In the genomic region with DNA sequence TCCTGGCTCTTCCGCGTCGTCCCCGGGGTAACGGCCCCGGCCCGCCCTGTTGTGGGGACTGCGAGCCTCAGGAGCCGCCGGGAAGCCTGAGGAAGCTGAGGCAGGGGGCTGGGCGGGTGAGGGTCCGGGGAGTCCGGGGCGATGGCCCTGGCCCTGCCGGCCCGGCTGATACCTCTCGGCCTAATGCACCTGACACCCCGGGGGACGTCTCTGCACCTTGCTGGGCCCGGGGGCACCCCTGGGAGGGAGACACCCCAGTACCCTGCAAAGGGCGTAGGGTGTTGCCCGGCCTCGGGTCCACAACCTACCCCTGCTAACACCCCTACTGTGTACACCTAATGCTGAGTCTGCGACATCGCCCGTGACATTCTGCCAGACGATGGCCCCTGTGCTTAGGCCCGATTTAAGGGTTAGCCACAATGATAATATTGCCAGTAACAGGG, we compare ENCODE assay signal across 8 cellular contexts. TPM values are rescaled to one million over a fixed set of nuclear protein-coding genes. Genes with fewer than 3 reads are reported as not detected.
A peak's percentile ranks its signal among the peaks of the same experiment; 100 is the strongest.
DNase-seq lines count a peak whose midpoint lies in the region; ATAC-seq and TF ChIP-seq lines count a peak whose summit lies in the region.

No MANE protein-coding gene starts in this region.

- H3K4me1 ChIP-seq in hepatocyte (ENCODE audit: insufficient read depth) = peaks cover 6% of the 10 kb centered on the region

- H3K27me3 Mint-ChIP-seq in activated B cell treated with CpG ODN at 0.5 μM for 24 hours = no peaks in the 10 kb centered on the region
- H3K27me3 Mint-ChIP-seq in stimulated activated memory B cell treated with anti-CD40 and anti-IgM and Interleukin-4, amounts not matched to agents 10 μg/mL and 1 μg/mL and 100 μg/mL, for 72 hours = no peaks in the 10 kb centered on the region

- peaks cover 39% of the 10 kb centered on the region for H3K79me2 ChIP-seq in hepatocyte

- H4K20me1 ChIP-seq in hepatocyte (ENCODE audit: insufficient read depth, poor library complexity, severe bottlenecking) = no peaks in the 10 kb centered on the region

- no peaks in the 10 kb centered on the region for H3K9me3 Mint-ChIP-seq in activated B cell treated with CpG ODN at 0.5 μM for 24 hours
- no peaks in the 10 kb centered on the region for H3K9me3 Mint-ChIP-seq in stimulated activated memory B cell treated with anti-CD40 and anti-IgM and Interleukin-4, amounts not matched to agents 10 μg/mL and 1 μg/mL and 100 μg/mL, for 72 hours

- peak overlapping the region; percentile 79 for H3K4me3 Mint-ChIP-seq in activated B cell treated with CpG ODN at 0.5 μM for 24 hours
- peak overlapping the region; percentile 98 for H3K4me3 Mint-ChIP-seq in stimulated activated memory B cell treated with anti-CD40 and anti-IgM and Interleukin-4, amounts not matched to agents 10 μg/mL and 1 μg/mL and 100 μg/mL, for 72 hours

- peak overlapping the region; percentile 92 for H3K4me2 ChIP-seq in hepatocyte

- H3K27ac ChIP-seq in hepatocyte = no peak overlapping the region

- no peak for DNase-seq in activated B cell treated with CpG ODN at 0.5 μM for 24 hours
- DNase-seq in hepatocyte (ENCODE audit: low spot score) = no peak
- DNase-seq in sciatic nerve (ENCODE audit: low spot score) = no peak
- no peak for DNase-seq in central memory CD4-positive, alpha-beta T cell
- no peak for DNase-seq in SK-N-DZ (ENCODE audit: low spot score)

- H3K4me3 ChIP-seq in hepatocyte = peak overlapping the region; percentile 40

- 8% methylated on average over 18 of the region's 28 CpGs for WGBS in hepatocyte (ENCODE audit: low lambda C conversion rate, missing lambda C conversion rate)

- intact Hi-C loops in activated B cell treated with CpG ODN at 0.5 μM for 24 hours (cut with micrococcal nuclease) (loop anchor here (1.0 to 2.0 kb wide), 5 partner anchors 8 to 401 kb away; partner anchors contain the start of genes FBXL12, UBL5, ZNF266 and ZNF846), sciatic nerve (cut with DNase I) (no loop called here)

- CTCF ChIA-PET in activated B cell treated with CpG ODN at 0.5 μM for 24 hours (lab: Charles Lee) = no interaction called here

- peaks cover 12% of the 10 kb centered on the region for H3K4me1 Mint-ChIP-seq in activated B cell treated with CpG ODN at 0.5 μM for 24 hours
- peaks cover 23% of the 10 kb centered on the region for H3K4me1 Mint-ChIP-seq in stimulated activated memory B cell treated with anti-CD40 and anti-IgM and Interleukin-4, amounts not matched to agents 10 μg/mL and 1 μg/mL and 100 μg/mL, for 72 hours

- no peaks in the 10 kb centered on the region for H3K27me3 ChIP-seq in hepatocyte

- peak overlapping the region; percentile 30 for H3K27ac Mint-ChIP-seq in activated B cell treated with CpG ODN at 0.5 μM for 24 hours
- peak overlapping the region; percentile 88 for H3K27ac Mint-ChIP-seq in stimulated activated memory B cell treated with anti-CD40 and anti-IgM and Interleukin-4, amounts not matched to agents 10 μg/mL and 1 μg/mL and 100 μg/mL, for 72 hours

- POLR2A ChIA-PET in activated B cell treated with CpG ODN at 0.5 μM for 24 hours (lab: Charles Lee) = interaction anchor here (0.9 to 2.3 kb wide), 6 partner anchors 8 to 67 kb away, joined by 3 to 11 read pairs (median 6); partner anchors contain the start of genes FBXL12, UBL5 and ZNF846

- H3K36me3 ChIP-seq in hepatocyte (replicated peaks; ENCODE audit: insufficient read depth, low read depth) = no peaks in the 10 kb centered on the region

- no peaks in the 10 kb centered on the region for H3K9me2 ChIP-seq in hepatocyte (replicated peaks; ENCODE audit: insufficient read depth)

- no peaks in the 10 kb centered on the region for H3K9me3 ChIP-seq in hepatocyte (ENCODE audit: low read depth)

- ATAC-seq in GM18502 (IDR thresholded peaks at IDR 0.05; ENCODE audit: poor library complexity, unreplicated experiment) = peak; percentile 25
- ATAC-seq in HG02798 (IDR thresholded peaks at IDR 0.05; ENCODE audit: poor library complexity, unreplicated experiment) = peak; percentile 15
- no peak for ATAC-seq in activated B cell treated with CpG ODN at 0.5 μM for 24 hours (ENCODE audit: low read depth)
- ATAC-seq in stimulated activated memory B cell treated with anti-CD40 and anti-IgM and Interleukin-4, amounts not matched to agents 10 μg/mL and 1 μg/mL and 100 μg/mL, for 72 hours = peak; percentile 31
- ATAC-seq in sciatic nerve = no peak

- H2AFZ ChIP-seq in hepatocyte = peak overlapping the region; percentile 37

- peaks cover 26% of the 10 kb centered on the region for H3K36me3 Mint-ChIP-seq in activated B cell treated with CpG ODN at 0.5 μM for 24 hours (ENCODE audit: low read depth)
- peaks cover 18% of the 10 kb centered on the region for H3K36me3 Mint-ChIP-seq in stimulated activated memory B cell treated with anti-CD40 and anti-IgM and Interleukin-4, amounts not matched to agents 10 μg/mL and 1 μg/mL and 100 μg/mL, for 72 hours

- no peak for TF ChIP-seq CTCF in activated B cell treated with CpG ODN at 0.5 μM for 24 hours (IDR thresholded peaks at IDR 0.05)
- TF ChIP-seq CTCF in hepatocyte (IDR thresholded peaks at IDR 0.05; ENCODE audit: poor library complexity) = no peak

RNA-seq across cellular contexts. Expression of gene PIN1, which starts 0.4 kb away (rescaled TPM):
- total RNA-seq in activated B cell treated with CpG ODN at 0.5 μM for 24 hours (57.1 and 66.0 TPM in 2 replicates), hepatocyte (62.1 and 79.0 TPM in 2 replicates), sciatic nerve (54.6 TPM)
- polyA plus RNA-seq in hepatocyte = 123 and 136 TPM in 2 replicates
- polyA plus RNA-seq in SK-N-DZ (2014; cell fraction: cytosol; rRNA removed) = 264 and 310 TPM in 2 replicates
- polyA plus RNA-seq in SK-N-DZ (2014; cell fraction: nucleus; rRNA removed) = 196 and 235 TPM in 2 replicates

RNA-seq across cellular contexts. Expression of gene UBL5, which starts 7.8 kb away (rescaled TPM):
- 270 and 285 TPM in 2 replicates for total RNA-seq in activated B cell treated with CpG ODN at 0.5 μM for 24 hours
- total RNA-seq in hepatocyte = 528 and 581 TPM in 2 replicates
- 613 and 628 TPM in 2 replicates for polyA plus RNA-seq in hepatocyte
- total RNA-seq in sciatic nerve = 206 TPM
- polyA plus RNA-seq in SK-N-DZ (2014; cell fraction: cytosol; rRNA removed) = 698 and 2,369 TPM in 2 replicates
- 345 and 644 TPM in 2 replicates for polyA plus RNA-seq in SK-N-DZ (2014; cell fraction: nucleus; rRNA removed)

RNA-seq across cellular contexts. Expression of gene FBXL12, which starts 16.6 kb away (rescaled TPM):
- total RNA-seq in activated B cell treated with CpG ODN at 0.5 μM for 24 hours (34.6 and 41.9 TPM in 2 replicates), hepatocyte (28.1 and 33.1 TPM in 2 replicates), sciatic nerve (24.9 TPM)
- 42.3 and 44.4 TPM in 2 replicates for polyA plus RNA-seq in hepatocyte
- polyA plus RNA-seq in SK-N-DZ (2014; cell fraction: cytosol; rRNA removed) = 36.3 and 37.2 TPM in 2 replicates
- 29.3 and 47.2 TPM in 2 replicates for polyA plus RNA-seq in SK-N-DZ (2014; cell fraction: nucleus; rRNA removed)

Comparison
In these comparisons a context has a peak if more than half of its experiments do, and no peak if none do; other contexts are left out.
1. ATAC-seq: peak in GM18502 (single experiment), HG02798 (single experiment) and stimulated activated memory B cell treated with anti-CD40 and anti-IgM and Interleukin-4, amounts not matched to agents 10 μg/mL and 1 μg/mL and 100 μg/mL, for 72 hours (single experiment); none in activated B cell treated with CpG ODN at 0.5 μM for 24 hours (single experiment) and sciatic nerve (single experiment).